26 cellular contexts compared by ENCODE assay signal in genomic region chr9:131557855-131558548, GRCh38. TPM values are rescaled to one million over a fixed set of nuclear protein-coding genes. Genes with fewer than 3 reads are reported as not detected.
"Had no signal": no experiment of that assay in that cellular context is flagged by ENCODE, and none has a peak within 500 bp of the region (broad histone marks: within the 10 kb centered on the region; RNA-seq: fewer than 3 reads in every experiment).

No MANE protein-coding gene starts in this region.

- ATAC-seq: activated CD4-positive, CD25-positive, alpha-beta regulatory T cell treated with anti-CD3 and anti-CD28 coated beads, Interleukin-2, amount 50 U/mL, for 24 hours; activated CD8-positive, alpha-beta T cell treated with anti-CD3 and anti-CD28 coated beads, Interleukin-2, amount 10 ng/mL, durations not matched to agents 7 days and 5 days had no signal

- H3K9me3 ChIP-seq: Peyer's patch had no signal

- H3K4me1 Mint-ChIP-seq: activated naive CD8-positive, alpha-beta T cell treated with anti-CD3 and anti-CD28 coated beads, Interleukin-2, amount 10 ng/mL, durations not matched to agents 7 days and 5 days had no signal

- H3K4me3 ChIP-seq: breast epithelium, Peyer's patch, SJCRH30 had no signal

- H3K36me3 ChIP-seq: breast epithelium, Peyer's patch, SJCRH30 had no signal

- H3K27ac Mint-ChIP-seq: activated CD8-positive, alpha-beta T cell treated with anti-CD3 and anti-CD28 coated beads, Interleukin-2, amount 10 ng/mL, durations not matched to agents 7 days and 5 days; activated naive CD8-positive, alpha-beta T cell treated with anti-CD3 and anti-CD28 coated beads, Interleukin-2, amount 10 ng/mL, durations not matched to agents 7 days and 5 days had no signal

- H3K9me2 ChIP-seq: SK-N-SH had no signal

- H3K4me1 ChIP-seq: breast epithelium, Peyer's patch had no signal

- H3K27me3 ChIP-seq: SJCRH30 had no signal

- H3K27ac ChIP-seq: breast epithelium, KMS-11, Peyer's patch, RWPE1, SJCRH30, VCaP had no signal

- H3K4me2 ChIP-seq: KMS-11, SK-N-SH had no signal

- DNase-seq: activated CD4-positive, alpha-beta T cell treated with anti-CD3 and anti-CD28 coated beads for 48 hours; activated CD4-positive, alpha-beta T cell treated with anti-CD3 and anti-CD28 coated beads, Interleukin-2, amount 50 U/mL, for 4 hours; activated CD8-positive, alpha-beta memory T cell treated with anti-CD3 and anti-CD28 coated beads, Interleukin-2, amount 50 U/mL, for 48 hours; activated CD8-positive, alpha-beta T cell treated with anti-CD3 and anti-CD28 coated beads, Interleukin-2, amount 10 ng/mL, durations not matched to agents 7 days and 5 days; activated naive CD4-positive, alpha-beta T cell treated with anti-CD3 and anti-CD28 coated beads, Interleukin-2, amount 50 U/mL, for 16 hours; activated naive CD8-positive, alpha-beta T cell treated with anti-CD3 and anti-CD28 coated beads, Interleukin-2, amount 10 ng/mL, durations not matched to agents 7 days and 5 days; activated T-cell treated with anti-CD3 and anti-CD28 coated beads, Interleukin-2, amount 50 U/mL, for 1 hour; aorta; caudate nucleus; NCI-H1092 treated with DMSO at 0.1 percent for 48 hours; NCI-H1417 treated with DMSO at 0.1 percent for 48 hours; NCI-H1694; NCI-H2029 treated with DMSO at 0.1 percent for 48 hours; NCI-H524; Peyer's patch; Right ventricle myocardium superior; SJCRH30; SK-N-SH; T-helper 1 cell had no signal

- H3K4me3 Mint-ChIP-seq: activated CD8-positive, alpha-beta T cell treated with anti-CD3 and anti-CD28 coated beads, Interleukin-2, amount 10 ng/mL, durations not matched to agents 7 days and 5 days; activated naive CD8-positive, alpha-beta T cell treated with anti-CD3 and anti-CD28 coated beads, Interleukin-2, amount 10 ng/mL, durations not matched to agents 7 days and 5 days had no signal

- H3K9ac ChIP-seq: KMS-11, SK-N-SH had no signal

RNA-seq across cellular contexts. Expression of gene PRRT1B, which starts 12.7 kb away (rescaled TPM):
- total RNA-seq: activated CD8-positive, alpha-beta T cell treated with anti-CD3 and anti-CD28 coated beads, Interleukin-2, amount 10 ng/mL, durations not matched to agents 7 days and 5 days; activated naive CD8-positive, alpha-beta T cell treated with anti-CD3 and anti-CD28 coated beads, Interleukin-2, amount 10 ng/mL, durations not matched to agents 7 days and 5 days; aorta; MCF 10A; Right ventricle myocardium superior; SJCRH30; T-helper 2 cell treated with Interferon-gamma antibody and Interleukin-4, amounts not matched to agents 100 ng/mL and 5 ng/mL, for 36 hours had no signal
- polyA plus RNA-seq: aorta, SK-N-SH had no signal
